ENCODE assay signal across 8 cellular contexts in genomic region chr19:42201489-42202289, GRCh38. TPM values are rescaled to one million over a fixed set of nuclear protein-coding genes. Genes with fewer than 3 reads are reported as not detected.
DNase-seq lines count a peak whose midpoint lies in the region; ATAC-seq and TF ChIP-seq lines count a peak whose summit lies in the region.

No MANE protein-coding gene starts in this region.

- no peaks in the 10 kb centered on the region for H3K9me3 ChIP-seq in SK-N-SH
- no peaks in the 10 kb centered on the region for H3K9me3 ChIP-seq in prostate gland

- no peak for TF ChIP-seq CTCF in GM12865 (IDR thresholded peaks at IDR 0.05; ENCODE audit: insufficient read depth, low read depth, low read length, missing control alignments)
- TF ChIP-seq CTCF in SK-N-SH (IDR thresholded peaks at IDR 0.05), result no peak
- no peak for TF ChIP-seq CTCF in prostate gland (IDR thresholded peaks at IDR 0.05)

- no peaks in the 10 kb centered on the region for H3F3A ChIP-seq in SK-N-SH (replicated peaks; ENCODE audit: insufficient read depth)

- peak; percentile 83 to 86 for ATAC-seq in naive B cell (ENCODE audit: low read depth in 2 of 2)
- ATAC-seq in GM19324 (IDR thresholded peaks at IDR 0.05; ENCODE audit: low FRiP score, unreplicated experiment), result no peak

- H3K36me3 ChIP-seq in SK-N-SH (replicated peaks in 1 of 2; ENCODE audit: control insufficient read depth in 1 of 2, insufficient read depth in 2 of 2, low read length in 1 of 2) (peaks cover 0 to 55% of the 10 kb centered on the region in 2 experiments), prostate gland (peaks cover 8 to 11% of the 10 kb centered on the region in 2 donors)

- peak overlapping the region; percentile 97 to 98 (median 98) for H3K27ac Mint-ChIP-seq in IgD-negative memory B cell
- peak overlapping the region; percentile 92 to 100 (median 98) for H3K27ac Mint-ChIP-seq in naive B cell

- no peaks in the 10 kb centered on the region for H3K27me3 ChIP-seq in SK-N-SH (ENCODE audit: insufficient read depth)
- no peaks in the 10 kb centered on the region for H3K27me3 ChIP-seq in prostate gland (replicated peaks; ENCODE audit: insufficient read depth)

- peak; percentile 78 for DNase-seq in GM12865 (ENCODE audit: low read depth)
- peak; percentile 79 for DNase-seq in activated effector memory CD4-positive, alpha-beta T cell treated with anti-CD3 and anti-CD28 coated beads, Interleukin-2, amount 50 U/mL, for 16 hours
- peak; percentile 89 for DNase-seq in naive B cell
- DNase-seq in SK-N-SH, result no peak
- DNase-seq in AG08396 (ENCODE audit: low spot score), result no peak
- no peak for DNase-seq in prostate gland (ENCODE audit: low spot score)

- H3K4me1 Mint-ChIP-seq in IgD-negative memory B cell, result peaks cover 48 to 65% (median 60%) of the 10 kb centered on the region in 3 donors
- H3K4me1 Mint-ChIP-seq in naive B cell, result peaks cover 75 to 88% (median 80%) of the 10 kb centered on the region in 3 donors

- no peak overlapping the region for H3K9ac ChIP-seq in SK-N-SH

- WGBS in SK-N-SH (ENCODE audit: low lambda C conversion rate), result 86% methylated on average over 6 of the region's 6 CpGs
- WGBS in prostate gland, result 63% methylated on average over 6 of the region's 6 CpGs

- peak overlapping the region; percentile 76 to 88 (median 84) for H3K4me3 Mint-ChIP-seq in IgD-negative memory B cell
- H3K4me3 Mint-ChIP-seq in naive B cell, result peak overlapping the region; percentile 64 to 92 (median 87)

- H3K4me1 ChIP-seq in SK-N-SH (ENCODE audit: control insufficient read depth in 1 of 2, insufficient read depth in 2 of 2, low read depth in 1 of 2, low read length in 1 of 2) (peaks cover 0 to 3% of the 10 kb centered on the region in 2 experiments; a peak in 2 of 4 replicates), prostate gland (replicated peaks) (no peaks in the 10 kb centered on the region)

- intact Hi-C loops in prostate gland (cut with DNase I), result no loop called here

- no peak for TF ChIP-seq POLR2A in prostate gland (IDR thresholded peaks at IDR 0.05)

- POLR2A ChIA-PET in SK-N-SH (lab: Yijun Ruan, JAX), result no interaction called here

- no peaks in the 10 kb centered on the region for H3K9me2 ChIP-seq in SK-N-SH

- H3K36me3 Mint-ChIP-seq in IgD-negative memory B cell (peaks cover 6% of the 10 kb centered on the region), naive B cell (peaks cover 13 to 30% of the 10 kb centered on the region in 2 donors)

- H3K27me3 Mint-ChIP-seq in IgD-negative memory B cell, result peaks cover 1% of the 10 kb centered on the region
- no peaks in the 10 kb centered on the region for H3K27me3 Mint-ChIP-seq in naive B cell

- H4K20me1 ChIP-seq in SK-N-SH (ENCODE audit: insufficient read depth), result 0 out of 2 replicates have a peak, but pooled peaks cover 4% of the 10 kb centered on the region

- TF ChIP-seq RAD21 in SK-N-SH (IDR thresholded peaks at IDR 0.05; ENCODE audit: low read length), result no peak

- H3K4me2 ChIP-seq in SK-N-SH, result no peak overlapping the region

- H3K4me3 ChIP-seq in GM12865 (ENCODE audit: low read depth, low read length) (peak overlapping the region; percentile 29), SK-N-SH (ENCODE audit: low read depth in 2 of 2, low read length in 1 of 2) (no peak overlapping the region), prostate gland (no peak overlapping the region)

- no peak overlapping the region for H3K27ac ChIP-seq in SK-N-SH (ENCODE audit: low read depth in 2 of 2, low read length in 1 of 2)
- no peak overlapping the region for H3K27ac ChIP-seq in prostate gland

- CTCF ChIA-PET in SK-N-SH (lab: Yijun Ruan, JAX), result interaction anchor here (0.7 to 1.4 kb wide), 2 partner anchors 69 to 311 kb away, joined by 3 read pairs; no protein-coding TSS in a partner anchor

- H3K9me3 Mint-ChIP-seq in IgD-negative memory B cell (no peaks in the 10 kb centered on the region), naive B cell (no peaks in the 10 kb centered on the region)

- TF ChIP-seq EP300 in SK-N-SH (IDR thresholded peaks at IDR 0.05; ENCODE audit: borderline replicate concordance in 1 of 2, low read depth in 1 of 2, low read length in 1 of 2), result no peak

- H3K79me2 ChIP-seq in SK-N-SH (ENCODE audit: insufficient read depth), result peaks cover 14% of the 10 kb centered on the region

- no peak overlapping the region for H2AFZ ChIP-seq in SK-N-SH (ENCODE audit: low read depth)

TF ChIP-seq in SK-N-SH, 30 proteins besides CTCF, POLR2A, EP300 and RAD21 (continues in another document):
- no peak for TF ChIP-seq MEF2A (IDR thresholded peaks at IDR 0.05; ENCODE audit: borderline replicate concordance, low read depth)
- TF ChIP-seq FOSL2 (IDR thresholded peaks at IDR 0.05; ENCODE audit: borderline replicate concordance, low read depth), result no peak
- TF ChIP-seq, protein P1, sequence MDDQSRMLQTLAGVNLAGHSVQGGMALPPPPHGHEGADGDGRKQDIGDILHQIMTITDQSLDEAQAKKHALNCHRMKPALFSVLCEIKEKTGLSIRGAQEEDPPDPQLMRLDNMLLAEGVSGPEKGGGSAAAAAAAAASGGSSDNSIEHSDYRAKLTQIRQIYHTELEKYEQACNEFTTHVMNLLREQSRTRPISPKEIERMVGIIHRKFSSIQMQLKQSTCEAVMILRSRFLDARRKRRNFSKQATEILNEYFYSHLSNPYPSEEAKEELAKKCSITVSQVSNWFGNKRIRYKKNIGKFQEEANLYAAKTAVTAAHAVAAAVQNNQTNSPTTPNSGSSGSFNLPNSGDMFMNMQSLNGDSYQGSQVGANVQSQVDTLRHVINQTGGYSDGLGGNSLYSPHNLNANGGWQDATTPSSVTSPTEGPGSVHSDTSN (IDR thresholded peaks at IDR 0.05), result no peak
- TF ChIP-seq, protein P2, sequence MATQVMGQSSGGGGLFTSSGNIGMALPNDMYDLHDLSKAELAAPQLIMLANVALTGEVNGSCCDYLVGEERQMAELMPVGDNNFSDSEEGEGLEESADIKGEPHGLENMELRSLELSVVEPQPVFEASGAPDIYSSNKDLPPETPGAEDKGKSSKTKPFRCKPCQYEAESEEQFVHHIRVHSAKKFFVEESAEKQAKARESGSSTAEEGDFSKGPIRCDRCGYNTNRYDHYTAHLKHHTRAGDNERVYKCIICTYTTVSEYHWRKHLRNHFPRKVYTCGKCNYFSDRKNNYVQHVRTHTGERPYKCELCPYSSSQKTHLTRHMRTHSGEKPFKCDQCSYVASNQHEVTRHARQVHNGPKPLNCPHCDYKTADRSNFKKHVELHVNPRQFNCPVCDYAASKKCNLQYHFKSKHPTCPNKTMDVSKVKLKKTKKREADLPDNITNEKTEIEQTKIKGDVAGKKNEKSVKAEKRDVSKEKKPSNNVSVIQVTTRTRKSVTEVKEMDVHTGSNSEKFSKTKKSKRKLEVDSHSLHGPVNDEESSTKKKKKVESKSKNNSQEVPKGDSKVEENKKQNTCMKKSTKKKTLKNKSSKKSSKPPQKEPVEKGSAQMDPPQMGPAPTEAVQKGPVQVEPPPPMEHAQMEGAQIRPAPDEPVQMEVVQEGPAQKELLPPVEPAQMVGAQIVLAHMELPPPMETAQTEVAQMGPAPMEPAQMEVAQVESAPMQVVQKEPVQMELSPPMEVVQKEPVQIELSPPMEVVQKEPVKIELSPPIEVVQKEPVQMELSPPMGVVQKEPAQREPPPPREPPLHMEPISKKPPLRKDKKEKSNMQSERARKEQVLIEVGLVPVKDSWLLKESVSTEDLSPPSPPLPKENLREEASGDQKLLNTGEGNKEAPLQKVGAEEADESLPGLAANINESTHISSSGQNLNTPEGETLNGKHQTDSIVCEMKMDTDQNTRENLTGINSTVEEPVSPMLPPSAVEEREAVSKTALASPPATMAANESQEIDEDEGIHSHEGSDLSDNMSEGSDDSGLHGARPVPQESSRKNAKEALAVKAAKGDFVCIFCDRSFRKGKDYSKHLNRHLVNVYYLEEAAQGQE (IDR thresholded peaks at IDR 0.05; ENCODE audit: low read depth, low read length), result no peak
- no peak for TF ChIP-seq SMC3 (IDR thresholded peaks at IDR 0.05; ENCODE audit: low read depth, low read length)
- TF ChIP-seq CHD2 (IDR thresholded peaks at IDR 0.05; ENCODE audit: low read length, partially characterized antibody), result no peak
- TF ChIP-seq GATA2 (CRISPR knock-in tag; IDR thresholded peaks at IDR 0.05), result no peak
- TF ChIP-seq FOXM1 (IDR thresholded peaks at IDR 0.05; ENCODE audit: low read depth), result no peak
- no peak for TF ChIP-seq RCOR1 (IDR thresholded peaks at IDR 0.05; ENCODE audit: low read length)
- TF ChIP-seq YY1 (IDR thresholded peaks at IDR 0.05; ENCODE audit: low read depth), result no peak
- TF ChIP-seq TEAD4 (IDR thresholded peaks at IDR 0.05; ENCODE audit: borderline replicate concordance, insufficient read depth), result no peak

RNA-seq across cellular contexts. Expression of gene DEDD2, which starts 15.8 kb away (rescaled TPM):
- polyA plus RNA-seq in IgD-negative memory B cell (159 TPM), naive B cell (ENCODE audit: low read depth in 6 of 6) (100 to 1,000 TPM; 127 to 150 (median 140) TPM), SK-N-SH (2012; rRNA removed) (30.2 and 31.1 TPM in 2 replicates)
- polyA plus RNA-seq in SK-N-SH (2012; cell fraction: cytosol; rRNA removed), result 15.7 and 23.9 TPM in 2 replicates
- polyA plus RNA-seq in SK-N-SH (2012; cell fraction: nucleus; rRNA removed), result 29.2 and 30.8 TPM in 2 replicates
- total RNA-seq in prostate gland, result 10 to 100 TPM; 70.3 to 98.1 TPM

RNA-seq across cellular contexts. Expression of gene ZNF526, which starts 18.4 kb away (rescaled TPM):
- polyA plus RNA-seq in IgD-negative memory B cell (8.0 TPM), naive B cell (ENCODE audit: low read depth in 6 of 6) (1 to 10 TPM in 5 of 6 donors, not detected in 1; 4.0 to 8.6 (median 5.1) TPM), SK-N-SH (2012; rRNA removed) (3.5 and 4.0 TPM in 2 replicates)
- polyA plus RNA-seq in SK-N-SH (2012; cell fraction: cytosol; rRNA removed), result 1.7 and 2.6 TPM in 2 replicates
- polyA plus RNA-seq in SK-N-SH (2012; cell fraction: nucleus; rRNA removed), result 3.4 and 4.3 TPM in 2 replicates
- 10 to 100 TPM in 1 of 2 donors, 1 to 10 TPM in 1; 8.2 to 14.1 TPM for total RNA-seq in prostate gland

RNA-seq across cellular contexts. Expression of gene GSK3A, which starts 40.7 kb away (rescaled TPM):
- polyA plus RNA-seq in IgD-negative memory B cell, result 24.5 TPM
- 10 to 100 TPM; 11.7 to 30.9 (median 18.3) TPM for polyA plus RNA-seq in naive B cell (ENCODE audit: low read depth in 6 of 6)
- 42.1 and 47.2 TPM in 2 replicates for polyA plus RNA-seq in SK-N-SH (2012; rRNA removed)
- polyA plus RNA-seq in SK-N-SH (2012; cell fraction: cytosol; rRNA removed), result 26.1 and 35.6 TPM in 2 replicates
- 27.6 and 44.6 TPM in 2 replicates for polyA plus RNA-seq in SK-N-SH (2012; cell fraction: nucleus; rRNA removed)
- 10 to 100 TPM; 37.1 to 61.6 TPM for total RNA-seq in prostate gland

RNA-seq across cellular contexts. Expression of gene ERF, which starts 53.2 kb away (rescaled TPM):
- polyA plus RNA-seq in IgD-negative memory B cell (6.7 TPM), naive B cell (ENCODE audit: low read depth in 6 of 6) (1 to 10 TPM in 5 of 6 donors, under 1 TPM in 1; 0.68 to 8.2 (median 3.8) TPM), SK-N-SH (2012; rRNA removed) (89.6 and 94.5 TPM in 2 replicates)
- 38.5 and 54.1 TPM in 2 replicates for polyA plus RNA-seq in SK-N-SH (2012; cell fraction: cytosol; rRNA removed)
- polyA plus RNA-seq in SK-N-SH (2012; cell fraction: nucleus; rRNA removed), result 101 and 184 TPM in 2 replicates
- total RNA-seq in prostate gland, result 100 to 1,000 TPM in 1 of 2 donors, 10 to 100 TPM in 1; 33.9 to 121 TPM

Comparison
In these comparisons a context has a peak if more than half of its experiments do, and no peak if none do; other contexts are left out.
1. DNase-seq: peak in GM12865 (single experiment), activated effector memory CD4-positive, alpha-beta T cell treated with anti-CD3 and anti-CD28 coated beads, Interleukin-2, amount 50 U/mL, for 16 hours (single experiment) and naive B cell (single experiment); none in SK-N-SH (single experiment), AG08396 (single experiment) and prostate gland (single experiment).